Comparison of ENCODE assay signal across 17 cellular contexts in genomic region chr12:132214906-132215643, GRCh38.
"Had no signal": no experiment of that assay in that cellular context is flagged by ENCODE, and none has a peak within 500 bp of the region (broad histone marks: within the 10 kb centered on the region; RNA-seq: fewer than 3 reads in every experiment).

No MANE protein-coding gene starts in this region.

- H3K36me3 Mint-ChIP-seq: activated naive CD4-positive, alpha-beta T cell treated with anti-CD3 and anti-CD28 coated beads, Interleukin-2, amount 50 U/mL, for 24 hours; immature natural killer cell; natural killer cell had no signal

- H3K9me3 ChIP-seq: body of pancreas, transverse colon had no signal

- H3K4me1 ChIP-seq: body of pancreas, transverse colon had no signal

- H3K27ac Mint-ChIP-seq: immature natural killer cell; natural killer cell; T-helper 2 cell treated with Interferon-gamma antibody and Interleukin-4, amounts not matched to agents 5 μg/mL and 100 μg/mL, for 36 hours had no signal

- DNase-seq: amygdala; body of pancreas; central memory CD4-positive, alpha-beta T cell; foreskin fibroblast; immature natural killer cell; mesendoderm; natural killer cell; nucleus accumbens; retina; stimulated activated CD4-positive, alpha-beta T cell treated with anti-CD3 and anti-CD28 coated beads, Interleukin-2, amount 100 ng/mL, for 48 hours; stimulated activated naive B cell treated with anti-CD40 and anti-IgM and Interleukin-4, amounts not matched to agents 10 μg/mL and 1 μg/mL and 100 μg/mL, for 72 hours; transverse colon had no signal

- H3K27me3 Mint-ChIP-seq: activated naive CD4-positive, alpha-beta T cell treated with anti-CD3 and anti-CD28 coated beads, Interleukin-2, amount 50 U/mL, for 24 hours had no signal

- ATAC-seq: activated CD4-positive, CD25-positive, alpha-beta regulatory T cell treated with anti-CD3 and anti-CD28 coated beads, Interleukin-2, amount 50 U/mL, for 24 hours; body of pancreas; natural killer cell; stimulated activated naive B cell treated with anti-CD40 and anti-IgM and Interleukin-4, amounts not matched to agents 10 μg/mL and 1 μg/mL and 100 μg/mL, for 72 hours had no signal

- H3K27me3 ChIP-seq: body of pancreas had no signal

- H3K4me3 Mint-ChIP-seq: activated naive CD4-positive, alpha-beta T cell treated with anti-CD3 and anti-CD28 coated beads, Interleukin-2, amount 50 U/mL, for 24 hours; immature natural killer cell; natural killer cell; stimulated activated naive B cell treated with anti-CD40 and anti-IgM and Interleukin-4, amounts not matched to agents 10 μg/mL and 1 μg/mL and 100 μg/mL, for 72 hours; T-helper 2 cell treated with Interferon-gamma antibody and Interleukin-4, amounts not matched to agents 5 μg/mL and 100 μg/mL, for 36 hours had no signal

- H3K4me3 ChIP-seq: body of pancreas, coronary artery, transverse colon had no signal

- H3K27ac ChIP-seq: body of pancreas, coronary artery, transverse colon had no signal

- H3K9me3 Mint-ChIP-seq: activated naive CD4-positive, alpha-beta T cell treated with anti-CD3 and anti-CD28 coated beads, Interleukin-2, amount 50 U/mL, for 24 hours had no signal

- H3K36me3 ChIP-seq: transverse colon had no signal

- FAIRE-seq: endothelial cell of umbilical vein had no signal
